Comparison of ENCODE assay signal across 10 cellular contexts in genomic region chr10:110822708-110823291, GRCh38. TPM values are rescaled to one million over a fixed set of nuclear protein-coding genes. Genes with fewer than 3 reads are reported as not detected.
DNase-seq lines count a peak whose midpoint lies in the region; ATAC-seq and TF ChIP-seq lines count a peak whose summit lies in the region.
"Had no signal": no experiment of that assay in that cellular context is flagged by ENCODE, and none has a peak within 500 bp of the region (broad histone marks: within the 10 kb centered on the region; RNA-seq: fewer than 3 reads in every experiment).

No MANE protein-coding gene starts in this region.

- in situ Hi-C loops in G401 (cut with HindIII; ENCODE audit: low sequenced_read_pairs) = loop anchor here (5.0 kb wide), 1 partner anchor 35 kb away; no protein-coding TSS in a partner anchor

- peaks cover 39% of the 10 kb centered on the region for H3K4me1 Mint-ChIP-seq in progenitor cell of endocrine pancreas (ENCODE audit: low read depth)
- H3K4me1 Mint-ChIP-seq in activated CD4-positive, alpha-beta T cell treated with anti-CD3 and anti-CD28 coated beads, Interleukin-2, amount 10 ng/mL, durations not matched to agents 7 days and 5 days = no peaks in the 10 kb centered on the region

- H3K9me2 ChIP-seq in SK-N-SH (no peaks in the 10 kb centered on the region), hepatocyte (replicated peaks; ENCODE audit: insufficient read depth) (no peaks in the 10 kb centered on the region)

- H3K27me3 ChIP-seq in SK-N-SH (ENCODE audit: insufficient read depth) = no peaks in the 10 kb centered on the region
- no peaks in the 10 kb centered on the region for H3K27me3 ChIP-seq in hepatocyte
- H3K27me3 ChIP-seq: MG63 had no signal

- no peak for TF ChIP-seq RAD21 in SK-N-SH (IDR thresholded peaks at IDR 0.05; ENCODE audit: low read length)

- peaks cover 3% of the 10 kb centered on the region for H3F3A ChIP-seq in SK-N-SH (replicated peaks; ENCODE audit: insufficient read depth)

- H3K27ac ChIP-seq in SK-N-SH (ENCODE audit: low read depth in 2 of 2, low read length in 1 of 2) = peak overlapping the region in 1 of 2 experiments; percentile 98; a peak in 2 of 4 replicates
- H3K27ac ChIP-seq in hepatocyte = peak overlapping the region; percentile 84

- H2AFZ ChIP-seq in SK-N-SH (ENCODE audit: low read depth) (no peak overlapping the region), hepatocyte (no peak overlapping the region)

- CTCF ChIA-PET in SK-N-SH (lab: Yijun Ruan, JAX) = interaction anchor here (1.5 to 2.3 kb wide), 2 partner anchors 14 to 19 kb away, joined by 5 to 6 read pairs; no protein-coding TSS in a partner anchor
- CTCF ChIA-PET in activated CD4-positive, alpha-beta T cell treated with anti-CD3 and anti-CD28 coated beads, Interleukin-2, amount 10 ng/mL, durations not matched to agents 7 days and 5 days (lab: Charles Lee) = interaction anchor here (0.7 to 1.3 kb wide), 3 partner anchors 13 to 19 kb away, joined by 3 to 4 read pairs (median 3); no protein-coding TSS in a partner anchor

- no peak overlapping the region for H3K4me3 ChIP-seq in SK-N-SH (ENCODE audit: low read depth in 2 of 2, low read length in 1 of 2)
- no peak overlapping the region for H3K4me3 ChIP-seq in hepatocyte
- H3K4me3 ChIP-seq: MG63 had no signal

- POLR2A ChIA-PET in SK-N-SH (lab: Yijun Ruan, JAX) = no interaction called here
- POLR2A ChIA-PET in activated CD4-positive, alpha-beta T cell treated with anti-CD3 and anti-CD28 coated beads, Interleukin-2, amount 10 ng/mL, durations not matched to agents 7 days and 5 days (lab: Charles Lee) = no interaction called here

- H3K36me3 Mint-ChIP-seq in progenitor cell of endocrine pancreas (ENCODE audit: insufficient read depth) = no peaks in the 10 kb centered on the region
- H3K36me3 Mint-ChIP-seq in activated CD4-positive, alpha-beta T cell treated with anti-CD3 and anti-CD28 coated beads, Interleukin-2, amount 10 ng/mL, durations not matched to agents 7 days and 5 days (ENCODE audit: low read depth) = no peaks in the 10 kb centered on the region
- H3K36me3 Mint-ChIP-seq: activated naive CD8-positive, alpha-beta T cell had no signal

- H3K36me3 ChIP-seq in SK-N-SH (replicated peaks in 1 of 2; ENCODE audit: control insufficient read depth in 1 of 2, insufficient read depth in 2 of 2, low read length in 1 of 2) (no peaks in the 10 kb centered on the region), hepatocyte (replicated peaks; ENCODE audit: insufficient read depth, low read depth) (no peaks in the 10 kb centered on the region)
- H3K36me3 ChIP-seq: MG63 had no signal

- H4K20me1 ChIP-seq in SK-N-SH (ENCODE audit: insufficient read depth) = no peaks in the 10 kb centered on the region
- no peaks in the 10 kb centered on the region for H4K20me1 ChIP-seq in hepatocyte (ENCODE audit: insufficient read depth, poor library complexity, severe bottlenecking)

- H3K4me3 Mint-ChIP-seq in progenitor cell of endocrine pancreas (ENCODE audit: low read depth) = peak overlapping the region; percentile 47
- no peak overlapping the region for H3K4me3 Mint-ChIP-seq in activated CD4-positive, alpha-beta T cell treated with anti-CD3 and anti-CD28 coated beads, Interleukin-2, amount 10 ng/mL, durations not matched to agents 7 days and 5 days
- H3K4me3 Mint-ChIP-seq: activated naive CD8-positive, alpha-beta T cell had no signal

- no peaks in the 10 kb centered on the region for H3K79me2 ChIP-seq in SK-N-SH (ENCODE audit: insufficient read depth)
- no peaks in the 10 kb centered on the region for H3K79me2 ChIP-seq in hepatocyte

- TF ChIP-seq CTCF in SK-N-SH (IDR thresholded peaks at IDR 0.05) (no peak), hepatocyte (IDR thresholded peaks at IDR 0.05; ENCODE audit: poor library complexity) (no peak), progenitor cell of endocrine pancreas (IDR thresholded peaks at IDR 0.05; ENCODE audit: unreplicated experiment) (no peak)

- whole genome bisulfite sequencing in SK-N-SH (ENCODE audit: low lambda C conversion rate) = 71% methylated on average over 8 of the region's 8 CpGs
- 24% methylated on average over 8 of the region's 8 CpGs for WGBS in hepatocyte (ENCODE audit: low lambda C conversion rate, missing lambda C conversion rate)

- TF ChIP-seq EP300 in SK-N-SH (IDR thresholded peaks at IDR 0.05; ENCODE audit: borderline replicate concordance in 1 of 2, low read depth in 1 of 2, low read length in 1 of 2) = peak in 1 of 2 experiments; percentile 20; a peak in 1 of 4 replicates

- ATAC-seq in HG03108 (IDR thresholded peaks at IDR 0.05; ENCODE audit: unreplicated experiment) = no peak
- ATAC-seq in HG03565 (IDR thresholded peaks at IDR 0.05; ENCODE audit: unreplicated experiment) = no peak

- DNase-seq in G401 (ENCODE audit: low spot score) = peak; percentile 95
- DNase-seq in SK-N-SH = peak; percentile 41
- peak; percentile 84 for DNase-seq in hepatocyte (ENCODE audit: low spot score)
- DNase-seq in progenitor cell of endocrine pancreas (ENCODE audit: low spot score, unreplicated experiment) = peak; percentile 24
- DNase-seq in stimulated activated CD4-positive, alpha-beta T cell treated with anti-CD3 and anti-CD28 coated beads, Interleukin-12 subunit alpha, Interleukin-12 subunit beta, amount 100 ng/mL, for 4 hours = no peak
- DNase-seq in activated CD4-positive, alpha-beta T cell treated with anti-CD3 and anti-CD28 coated beads, Interleukin-2, amount 10 ng/mL, durations not matched to agents 7 days and 5 days = no peak
- DNase-seq: MG63 had no signal

- H3K9ac ChIP-seq in SK-N-SH = no peak overlapping the region

- H3K4me2 ChIP-seq in SK-N-SH (no peak overlapping the region), hepatocyte (peak overlapping the region; percentile 61)

- peak overlapping the region; percentile 94 for H3K27ac Mint-ChIP-seq in progenitor cell of endocrine pancreas
- H3K27ac Mint-ChIP-seq in activated CD4-positive, alpha-beta T cell treated with anti-CD3 and anti-CD28 coated beads, Interleukin-2, amount 10 ng/mL, durations not matched to agents 7 days and 5 days = no peak overlapping the region
- H3K27ac Mint-ChIP-seq: activated naive CD8-positive, alpha-beta T cell had no signal

- no peaks in the 10 kb centered on the region for H3K27me3 Mint-ChIP-seq in progenitor cell of endocrine pancreas
- H3K27me3 Mint-ChIP-seq in activated CD4-positive, alpha-beta T cell treated with anti-CD3 and anti-CD28 coated beads, Interleukin-2, amount 10 ng/mL, durations not matched to agents 7 days and 5 days = peaks cover 2% of the 10 kb centered on the region
- H3K27me3 Mint-ChIP-seq: activated naive CD8-positive, alpha-beta T cell had no signal

- no peaks in the 10 kb centered on the region for H3K9me3 Mint-ChIP-seq in progenitor cell of endocrine pancreas (ENCODE audit: low read depth)
- no peaks in the 10 kb centered on the region for H3K9me3 Mint-ChIP-seq in activated CD4-positive, alpha-beta T cell treated with anti-CD3 and anti-CD28 coated beads, Interleukin-2, amount 10 ng/mL, durations not matched to agents 7 days and 5 days

- H3K9me3 ChIP-seq in SK-N-SH = no peaks in the 10 kb centered on the region
- H3K9me3 ChIP-seq in hepatocyte (ENCODE audit: low read depth) = no peaks in the 10 kb centered on the region
- H3K9me3 ChIP-seq: MG63 had no signal

- H3K4me1 ChIP-seq in SK-N-SH (ENCODE audit: control insufficient read depth in 1 of 2, insufficient read depth in 2 of 2, low read depth in 1 of 2, low read length in 1 of 2) = peaks cover 0 to 54% of the 10 kb centered on the region in 2 experiments; a peak in 2 of 4 replicates
- peaks cover 87% of the 10 kb centered on the region for H3K4me1 ChIP-seq in hepatocyte (ENCODE audit: insufficient read depth)

TF ChIP-seq in SK-N-SH, 30 proteins besides CTCF, POLR2A, EP300 and RAD21:
- no peak for TF ChIP-seq TCF12 (IDR thresholded peaks at IDR 0.05)
- no peak for TF ChIP-seq YY1 (IDR thresholded peaks at IDR 0.05; ENCODE audit: low read depth)
- peak; percentile 17; the same call in 1 of the 2 replicates for TF ChIP-seq RCOR1 (IDR thresholded peaks at IDR 0.05; ENCODE audit: low read length)
- TF ChIP-seq MXI1 (IDR thresholded peaks at IDR 0.05; ENCODE audit: low read depth, low read length) = no peak
- peak; percentile 22 for TF ChIP-seq CHD2 (IDR thresholded peaks at IDR 0.05; ENCODE audit: low read length, partially characterized antibody)
- no peak for TF ChIP-seq GABPA (IDR thresholded peaks at IDR 0.05; ENCODE audit: low read depth)
- TF ChIP-seq GATA2 (CRISPR knock-in tag; IDR thresholded peaks at IDR 0.05) = peak; percentile 58

RNA-seq across cellular contexts. Expression of gene PDCD4, which starts 48.9 kb away (rescaled TPM):
- total RNA-seq in G401 (2014; rRNA removed; shearing (Covaris generic)) = 10.8 and 43.0 TPM in 2 replicates
- 23.3 and 31.1 TPM in 2 replicates for polyA plus RNA-seq in SK-N-SH (2012; rRNA removed)
- polyA plus RNA-seq in SK-N-SH (2012; cell fraction: cytosol; rRNA removed) = 33.5 and 54.6 TPM in 2 replicates
- polyA plus RNA-seq in SK-N-SH (2012; cell fraction: nucleus; rRNA removed) = 6.9 and 18.3 TPM in 2 replicates
- 246 and 315 TPM in 2 replicates for total RNA-seq in hepatocyte
- polyA plus RNA-seq in hepatocyte = 791 and 862 TPM in 2 replicates
- 152 and 172 TPM in 2 replicates for total RNA-seq in progenitor cell of endocrine pancreas
- total RNA-seq in activated CD4-positive, alpha-beta T cell treated with anti-CD3 and anti-CD28 coated beads, Interleukin-2, amount 10 ng/mL, durations not matched to agents 7 days and 5 days = 10 to 100 TPM; 63.8 to 81.0 TPM

Comparison
In these comparisons a context has a peak if more than half of its experiments do, and no peak if none do; other contexts are left out.
1. DNase-seq: peak in G401 (single experiment), SK-N-SH (single experiment), hepatocyte (single experiment) and progenitor cell of endocrine pancreas (single experiment); none in stimulated activated CD4-positive, alpha-beta T cell treated with anti-CD3 and anti-CD28 coated beads, Interleukin-12 subunit alpha, Interleukin-12 subunit beta, amount 100 ng/mL, for 4 hours (single experiment) and activated CD4-positive, alpha-beta T cell treated with anti-CD3 and anti-CD28 coated beads, Interleukin-2, amount 10 ng/mL, durations not matched to agents 7 days and 5 days (single experiment).